In the genomic region with DNA sequence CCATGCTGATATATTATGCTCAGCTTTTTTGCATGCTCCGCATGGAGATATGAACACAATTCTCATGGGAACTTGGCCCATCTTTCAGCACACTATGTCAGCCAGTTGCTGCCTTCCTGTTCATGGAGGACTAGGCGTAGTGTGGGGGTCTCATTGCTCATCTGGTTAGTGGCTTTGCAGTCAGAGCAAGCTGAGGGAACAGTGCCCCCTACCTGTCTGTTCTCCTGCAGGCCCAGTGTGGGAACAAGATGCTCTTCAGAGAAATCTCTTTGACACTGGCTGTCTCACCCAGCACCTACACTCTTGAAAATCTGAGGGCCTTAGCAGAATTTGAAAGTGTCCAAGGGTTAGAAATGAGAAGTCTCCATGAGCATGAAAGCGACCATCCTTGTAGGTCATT, we compare ENCODE assay signal across 8 cellular contexts. TPM values are rescaled to one million over a fixed set of nuclear protein-coding genes. Genes with fewer than 3 reads are reported as not detected.
DNase-seq lines count a peak whose midpoint lies in the region; ATAC-seq and TF ChIP-seq lines count a peak whose summit lies in the region.

No MANE protein-coding gene starts in this region.

- H3K9me3 Mint-ChIP-seq in stimulated activated memory B cell treated with anti-CD40 and anti-IgM and Interleukin-4, amounts not matched to agents 10 μg/mL and 1 μg/mL and 100 μg/mL, for 72 hours = no peaks in the 10 kb centered on the region

- no peaks in the 10 kb centered on the region for H3K36me3 ChIP-seq in right atrium auricular region

- H3K27me3 Mint-ChIP-seq in stimulated activated memory B cell treated with anti-CD40 and anti-IgM and Interleukin-4, amounts not matched to agents 10 μg/mL and 1 μg/mL and 100 μg/mL, for 72 hours = no peaks in the 10 kb centered on the region

- no peak overlapping the region for H3K4me3 Mint-ChIP-seq in stimulated activated memory B cell treated with anti-CD40 and anti-IgM and Interleukin-4, amounts not matched to agents 10 μg/mL and 1 μg/mL and 100 μg/mL, for 72 hours

- TF ChIP-seq RAD21 in Ishikawa (IDR thresholded peaks at IDR 0.05; ENCODE audit: low read depth) = peak; percentile 85

- H3K9me3 ChIP-seq in right atrium auricular region = no peaks in the 10 kb centered on the region

- peak; percentile 57 for ATAC-seq in stimulated activated memory B cell treated with anti-CD40 and anti-IgM and Interleukin-4, amounts not matched to agents 10 μg/mL and 1 μg/mL and 100 μg/mL, for 72 hours

- peak; percentile 15 for DNase-seq in activated naive CD4-positive, alpha-beta T cell treated with Interleukin-2 at 50 U/mL for 16 hours
- no peak for DNase-seq in activated naive CD4-positive, alpha-beta T cell (lab: John Stamatoyannopoulos, UW)
- DNase-seq in activated CD4-positive, alpha-beta T cell treated with anti-CD3 and anti-CD28 coated beads, Interleukin-2, amount 50 U/mL, for 48 hours = peak; percentile 29 to 37
- DNase-seq in right atrium auricular region (ENCODE audit: low spot score) = no peak
- no peak for DNase-seq in MV-4-11 (lab: John Stamatoyannopoulos, UW)
- DNase-seq in NCI-H226 = no peak

- no peaks in the 10 kb centered on the region for H3K4me1 Mint-ChIP-seq in stimulated activated memory B cell treated with anti-CD40 and anti-IgM and Interleukin-4, amounts not matched to agents 10 μg/mL and 1 μg/mL and 100 μg/mL, for 72 hours

- no peak overlapping the region for H3K27ac ChIP-seq in right atrium auricular region

- H3K4me1 ChIP-seq in right atrium auricular region = peaks cover 0 to 70% of the 10 kb centered on the region in 2 donors

- no peak overlapping the region for H3K4me3 ChIP-seq in right atrium auricular region

- H3K36me3 Mint-ChIP-seq in stimulated activated memory B cell treated with anti-CD40 and anti-IgM and Interleukin-4, amounts not matched to agents 10 μg/mL and 1 μg/mL and 100 μg/mL, for 72 hours = no peaks in the 10 kb centered on the region

- peak; percentile 13 to 64 for TF ChIP-seq CTCF in right atrium auricular region (IDR thresholded peaks at IDR 0.05)

- no peak overlapping the region for H3K27ac Mint-ChIP-seq in stimulated activated memory B cell treated with anti-CD40 and anti-IgM and Interleukin-4, amounts not matched to agents 10 μg/mL and 1 μg/mL and 100 μg/mL, for 72 hours

- H3K27me3 ChIP-seq in right atrium auricular region = no peaks in the 10 kb centered on the region

- no peak for TF ChIP-seq EP300 in Ishikawa (IDR thresholded peaks at IDR 0.05; ENCODE audit: borderline replicate concordance)

TF ChIP-seq in Ishikawa, 13 proteins besides CTCF, POLR2A, EP300 and RAD21:
- TF ChIP-seq TCF12 (IDR thresholded peaks at IDR 0.05; ENCODE audit: low read depth) (no peak), NFIC (IDR thresholded peaks at IDR 0.05) (no peak), CEBPB (IDR thresholded peaks at IDR 0.05) (no peak), CREB1 (IDR thresholded peaks at IDR 0.05; ENCODE audit: low read depth) (no peak), YY1 (IDR thresholded peaks at IDR 0.05; ENCODE audit: low read depth) (no peak), FOXM1 (IDR thresholded peaks at IDR 0.05; ENCODE audit: borderline replicate concordance, low read depth) (no peak), TAF1 (IDR thresholded peaks at IDR 0.05; ENCODE audit: low read depth) (no peak)
- TF ChIP-seq, protein P1, sequence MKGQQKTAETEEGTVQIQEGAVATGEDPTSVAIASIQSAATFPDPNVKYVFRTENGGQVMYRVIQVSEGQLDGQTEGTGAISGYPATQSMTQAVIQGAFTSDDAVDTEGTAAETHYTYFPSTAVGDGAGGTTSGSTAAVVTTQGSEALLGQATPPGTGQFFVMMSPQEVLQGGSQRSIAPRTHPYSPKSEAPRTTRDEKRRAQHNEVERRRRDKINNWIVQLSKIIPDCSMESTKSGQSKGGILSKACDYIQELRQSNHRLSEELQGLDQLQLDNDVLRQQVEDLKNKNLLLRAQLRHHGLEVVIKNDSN (IDR thresholded peaks at IDR 0.05) = no peak
TF ChIP-seq in Ishikawa: peak in this region for 0.

RNA-seq across cellular contexts. Expression of a gene that starts 47.1 kb away (rescaled TPM):
- total RNA-seq in right atrium auricular region = 100 to 1,000 TPM; 265 to 382 TPM

Comparison
In these comparisons a context has a peak if more than half of its experiments do, and no peak if none do; other contexts are left out.
1. DNase-seq: peak in activated naive CD4-positive, alpha-beta T cell treated with Interleukin-2 at 50 U/mL for 16 hours (single experiment) and activated CD4-positive, alpha-beta T cell treated with anti-CD3 and anti-CD28 coated beads, Interleukin-2, amount 50 U/mL, for 48 hours (2 of 2); none in activated naive CD4-positive, alpha-beta T cell (0 of 4), right atrium auricular region (single experiment), MV-4-11 (single experiment) and NCI-H226 (single experiment).